Comparison of ENCODE assay signal across 20 cellular contexts in the genomic region with DNA sequence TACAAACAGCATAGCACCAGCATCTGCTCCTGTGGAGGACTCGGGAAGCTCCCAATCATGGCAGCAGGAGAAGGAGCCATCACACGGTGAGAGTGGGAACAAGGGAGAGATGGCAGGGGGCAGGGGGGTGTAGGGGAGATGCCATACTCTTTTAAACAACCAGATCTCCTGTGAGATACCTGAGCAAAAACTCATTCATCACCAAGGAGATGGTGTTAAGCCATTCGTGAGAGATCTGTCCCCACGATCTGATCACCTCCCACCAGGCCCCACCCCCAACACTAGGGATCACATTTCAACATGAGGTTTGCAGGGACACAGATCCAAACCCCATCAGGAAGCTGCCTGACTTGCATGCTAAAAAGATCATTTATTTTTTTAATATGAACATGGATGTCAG.
DNase-seq lines count a peak whose midpoint lies in the region; ATAC-seq lines count a peak whose summit lies in the region.
"Had no signal": no experiment of that assay in that cellular context is flagged by ENCODE, and none has a peak within 500 bp of the region (broad histone marks: within the 10 kb centered on the region; RNA-seq: fewer than 3 reads in every experiment).

No MANE protein-coding gene starts in this region.

- H3K27me3 ChIP-seq in NT2/D1 (ENCODE audit: insufficient read depth, insufficient read length) = no peaks in the 10 kb centered on the region
- H3K27me3 ChIP-seq: BE2C had no signal

- H3K36me3 ChIP-seq in NT2/D1 (ENCODE audit: insufficient read depth, insufficient read length, low read length) = no peaks in the 10 kb centered on the region
- H3K36me3 ChIP-seq: BE2C had no signal

- no peak overlapping the region for H3K27ac Mint-ChIP-seq in activated naive CD8-positive, alpha-beta T cell treated with anti-CD3 and anti-CD28 coated beads, Interleukin-2, amount 50 U/mL, for 24 hours
- H3K27ac Mint-ChIP-seq: CD8-positive, alpha-beta memory T cell; H9 had no signal

- H3K9me3 ChIP-seq in NT2/D1 (ENCODE audit: insufficient read depth, low read length) = no peaks in the 10 kb centered on the region
- H3K9me3 ChIP-seq: BE2C had no signal

- H3K4me1 Mint-ChIP-seq in activated naive CD8-positive, alpha-beta T cell treated with anti-CD3 and anti-CD28 coated beads, Interleukin-2, amount 50 U/mL, for 24 hours = no peaks in the 10 kb centered on the region
- H3K4me1 Mint-ChIP-seq: CD8-positive, alpha-beta memory T cell had no signal

- no peak for ATAC-seq in GM21786 (IDR thresholded peaks at IDR 0.05; ENCODE audit: unreplicated experiment)
- no peak for ATAC-seq in activated naive CD8-positive, alpha-beta T cell treated with anti-CD3 and anti-CD28 coated beads, Interleukin-2, amount 50 U/mL, for 24 hours
- ATAC-seq: GM12878, HepG2 had no signal

- DNase-seq in NCI-H748 (lab: John Stamatoyannopoulos, UW; ENCODE audit: unreplicated experiment) (peak; percentile 61), NCI-H748 treated with DMSO at 0.1 percent for 48 hours (lab: John Stamatoyannopoulos, UW) (no peak), NT2/D1 (ENCODE audit: low read depth, low spot score) (peak; percentile 6), left kidney (ENCODE audit: low read depth, low spot score) (peak; percentile 28)
- no peak for DNase-seq in activated naive CD4-positive, alpha-beta T cell treated with Interleukin-2 at 50 U/mL for 16 hours
- no peak for DNase-seq in activated naive CD8-positive, alpha-beta T cell treated with anti-CD3 and anti-CD28 coated beads, Interleukin-2, amount 50 U/mL, for 24 hours
- DNase-seq: ACHN; BE2C; C1 segment of cervical spinal cord; CD4-positive, CD25-positive, alpha-beta regulatory T cell; CD8-positive, alpha-beta memory T cell; COR-L47; DMS 273 treated with DMSO at 0.1 percent for 48 hours; DMS53; DND-41; EL; H9 had no signal

- H3K4me3 ChIP-seq in NT2/D1 (ENCODE audit: insufficient read length, low read depth) = no peak overlapping the region
- H3K4me3 ChIP-seq: GM12878 had no signal

- H3K9me3 Mint-ChIP-seq in activated naive CD8-positive, alpha-beta T cell treated with anti-CD3 and anti-CD28 coated beads, Interleukin-2, amount 50 U/mL, for 24 hours = peaks cover 12% of the 10 kb centered on the region

- no peaks in the 10 kb centered on the region for H3K4me1 ChIP-seq in NT2/D1 (ENCODE audit: insufficient read depth, insufficient read length)
- H3K4me1 ChIP-seq: BE2C had no signal

- no peaks in the 10 kb centered on the region for H3K27me3 Mint-ChIP-seq in activated naive CD8-positive, alpha-beta T cell treated with anti-CD3 and anti-CD28 coated beads, Interleukin-2, amount 50 U/mL, for 24 hours
- H3K27me3 Mint-ChIP-seq: CD4-positive, CD25-positive, alpha-beta regulatory T cell had no signal

- no peaks in the 10 kb centered on the region for H3K36me3 Mint-ChIP-seq in activated naive CD8-positive, alpha-beta T cell treated with anti-CD3 and anti-CD28 coated beads, Interleukin-2, amount 50 U/mL, for 24 hours (ENCODE audit: low read depth)
- H3K36me3 Mint-ChIP-seq: CD4-positive, CD25-positive, alpha-beta regulatory T cell; CD8-positive, alpha-beta memory T cell had no signal

- no peak overlapping the region for H3K9ac ChIP-seq in NT2/D1 (ENCODE audit: insufficient read length, low read depth)

- no peak overlapping the region for H3K4me3 Mint-ChIP-seq in activated naive CD8-positive, alpha-beta T cell treated with anti-CD3 and anti-CD28 coated beads, Interleukin-2, amount 50 U/mL, for 24 hours
- H3K4me3 Mint-ChIP-seq: CD4-positive, CD25-positive, alpha-beta regulatory T cell; CD8-positive, alpha-beta memory T cell; H9 had no signal

Comparison
In these comparisons a context has a peak if more than half of its experiments do, and no peak if none do; other contexts are left out.
1. DNase-seq: peak in NCI-H748 (single experiment), NT2/D1 (single experiment) and left kidney (single experiment); none in NCI-H748 treated with DMSO at 0.1 percent for 48 hours (single experiment), activated naive CD4-positive, alpha-beta T cell treated with Interleukin-2 at 50 U/mL for 16 hours (single experiment) and activated naive CD8-positive, alpha-beta T cell treated with anti-CD3 and anti-CD28 coated beads, Interleukin-2, amount 50 U/mL, for 24 hours (single experiment).